In the genomic region with DNA sequence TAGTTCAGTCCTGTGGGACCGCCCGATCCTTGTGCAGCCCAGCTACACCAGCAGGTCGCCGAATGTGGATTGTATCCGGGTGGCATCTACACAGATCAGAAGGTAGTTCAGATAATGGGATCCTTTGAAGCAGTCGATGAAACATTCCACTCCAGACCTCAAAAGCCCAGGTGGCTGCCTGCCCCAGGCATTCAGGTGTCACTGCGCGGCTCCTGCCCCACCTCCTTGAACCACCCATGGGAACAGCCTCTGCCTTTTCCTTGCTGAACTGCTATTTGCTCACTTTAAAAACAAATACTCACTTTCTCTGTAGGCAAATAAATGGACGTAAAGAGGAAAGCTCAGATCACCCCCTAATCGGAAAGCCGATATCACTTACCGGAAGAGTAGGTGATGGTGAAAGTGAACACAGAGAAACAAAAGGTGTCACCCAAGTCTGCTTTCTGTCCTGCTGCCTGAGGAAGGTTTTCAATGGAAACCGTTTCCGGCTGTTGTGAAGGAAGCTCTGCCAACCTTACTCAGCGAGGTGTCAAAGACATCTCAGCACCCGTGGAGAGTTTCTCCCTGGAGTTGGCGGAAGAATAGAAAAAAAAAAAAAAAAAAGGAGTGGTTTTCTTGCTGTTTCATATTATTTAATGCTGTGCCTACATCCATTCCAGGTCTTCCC, we compare ENCODE assay signal across 17 cellular contexts.
A peak's percentile ranks its signal among the peaks of the same experiment; 100 is the strongest.
DNase-seq lines count a peak whose midpoint lies in the region; ATAC-seq and TF ChIP-seq lines count a peak whose summit lies in the region.
"Had no signal": no experiment of that assay in that cellular context is flagged by ENCODE, and none has a peak within 500 bp of the region (broad histone marks: within the 10 kb centered on the region; RNA-seq: fewer than 3 reads in every experiment).

No MANE protein-coding gene starts in this region.

- H3K4me1 ChIP-seq in esophagus squamous epithelium (peaks cover 0 to 31% (median 3%) of the 10 kb centered on the region in 3 donors), upper lobe of left lung (peaks cover 8 to 28% (median 22%) of the 10 kb centered on the region in 4 donors)
- no peaks in the 10 kb centered on the region for H3K4me1 ChIP-seq in CD4-positive, alpha-beta memory T cell (ENCODE audit: insufficient read depth, low read length)

- H3K27me3 Mint-ChIP-seq in CD4-positive, alpha-beta memory T cell, result peaks cover 0 to 1% of the 10 kb centered on the region in 2 donors

- TF ChIP-seq POLR2A in esophagus squamous epithelium (IDR thresholded peaks at IDR 0.05), result no peak
- peak in 1 of 4 donors; percentile 34 for TF ChIP-seq POLR2A in upper lobe of left lung (IDR thresholded peaks at IDR 0.05)

- H3K27me3 ChIP-seq in esophagus squamous epithelium (no peaks in the 10 kb centered on the region), upper lobe of left lung (no peaks in the 10 kb centered on the region)
- H3K27me3 ChIP-seq in CD4-positive, alpha-beta memory T cell (ENCODE audit: insufficient read depth, low read length), result no peaks in the 10 kb centered on the region
- H3K27me3 ChIP-seq: ovary, SJSA1 had no signal

- POLR2A ChIA-PET in CD4-positive, alpha-beta memory T cell (lab: Charles Lee; ENCODE audit: partially characterized antibody), result no interaction called here

- no peak overlapping the region for H3K4me3 Mint-ChIP-seq in CD4-positive, alpha-beta memory T cell
- H3K4me3 Mint-ChIP-seq: stimulated activated naive CD8-positive, alpha-beta T cell treated with anti-CD3 and anti-CD28 coated beads, Interleukin-15, amount 100 ng/mL, for 72 hours had no signal

- intact Hi-C loops in esophagus squamous epithelium (cut with DNase I), result no loop called here
- intact Hi-C loops in CD4-positive, alpha-beta memory T cell (cut with micrococcal nuclease), result no loop called here

- peaks cover 0 to 6% (median 6%) of the 10 kb centered on the region in 3 donors for H3K9me3 ChIP-seq in esophagus squamous epithelium
- H3K9me3 ChIP-seq in upper lobe of left lung, result peaks cover 0 to 7% (median 3%) of the 10 kb centered on the region in 4 donors
- peaks cover 0 to 4% of the 10 kb centered on the region in 2 donors for H3K9me3 ChIP-seq in CD4-positive, alpha-beta memory T cell (ENCODE audit: control insufficient read depth in 1 of 2, low read length in 2 of 2)
- H3K9me3 ChIP-seq: ovary, SJSA1 had no signal

- DNase-seq in NCI-H2081 (lab: John Stamatoyannopoulos, UW), result peak; percentile 19 to 34
- DNase-seq in NCI-H2081 treated with DMSO at 0.1 percent for 48 hours (lab: John Stamatoyannopoulos, UW), result no peak
- peak; percentile 95 for DNase-seq in NCI-H69 (lab: John Stamatoyannopoulos, UW)
- no peak for DNase-seq in esophagus squamous epithelium (lab: John Stamatoyannopoulos, UW)
- DNase-seq in upper lobe of left lung, result peak in 1 of 2 donors; percentile 66
- DNase-seq in stimulated activated naive CD4-positive, alpha-beta T cell treated with Interleukin-2 at 50 U/mL for 16 hours (lab: John Stamatoyannopoulos, UW), result no peak
- DNase-seq in CD4-positive, alpha-beta memory T cell, result no peak
- DNase-seq: activated CD4-positive, alpha-beta T cell treated with anti-CD3 and anti-CD28 coated beads, Interleukin-2, amount 50 U/mL, for 48 hours; GF-D8; head of caudate nucleus; NCI-H1930; ovary; stimulated activated naive CD8-positive, alpha-beta T cell treated with anti-CD3 and anti-CD28 coated beads, Interleukin-15, amount 100 ng/mL, for 72 hours had no signal

- H3K9me3 Mint-ChIP-seq in CD4-positive, alpha-beta memory T cell, result peaks cover 0 to 35% (median 11%) of the 10 kb centered on the region in 8 donors

- 37 to 63% methylated on average over 15 to 17 of the region's 17 CpGs for WGBS in esophagus squamous epithelium, 2 donors
- WGBS in upper lobe of left lung, 2 donors, result 47 to 59% methylated on average over 12 to 17 of the region's 17 CpGs

- peak; percentile 39 to 81 for ATAC-seq in upper lobe of left lung (ENCODE audit: low FRiP score in 2 of 2)
- no peak for ATAC-seq in HG03571 (IDR thresholded peaks at IDR 0.05; ENCODE audit: unreplicated experiment)
- ATAC-seq: stimulated activated naive CD8-positive, alpha-beta T cell treated with anti-CD3 and anti-CD28 coated beads, Interleukin-15, amount 100 ng/mL, for 72 hours had no signal

- H3K36me3 Mint-ChIP-seq in CD4-positive, alpha-beta memory T cell, result peaks cover 0 to 2% of the 10 kb centered on the region in 2 donors

- H3K27ac Mint-ChIP-seq in CD4-positive, alpha-beta memory T cell, result no peak overlapping the region
- H3K27ac Mint-ChIP-seq: stimulated activated naive CD8-positive, alpha-beta T cell treated with anti-CD3 and anti-CD28 coated beads, Interleukin-15, amount 100 ng/mL, for 72 hours had no signal

- no peaks in the 10 kb centered on the region for H3K36me3 ChIP-seq in esophagus squamous epithelium
- H3K36me3 ChIP-seq in upper lobe of left lung, result no peaks in the 10 kb centered on the region
- no peaks in the 10 kb centered on the region for H3K36me3 ChIP-seq in CD4-positive, alpha-beta memory T cell (ENCODE audit: insufficient read depth, low read length)
- H3K36me3 ChIP-seq: ovary, SJSA1 had no signal

- H3K4me1 Mint-ChIP-seq in CD4-positive, alpha-beta memory T cell, result no peaks in the 10 kb centered on the region
- H3K4me1 Mint-ChIP-seq: stimulated activated naive CD8-positive, alpha-beta T cell treated with anti-CD3 and anti-CD28 coated beads, Interleukin-15, amount 100 ng/mL, for 72 hours had no signal

- CTCF ChIA-PET in CD4-positive, alpha-beta memory T cell (lab: Charles Lee; ENCODE audit: partially characterized antibody), result no interaction called here

- peak overlapping the region in 3 of 4 donors; percentile 2 to 32 (median 31) for H3K27ac ChIP-seq in esophagus squamous epithelium
- H3K27ac ChIP-seq in upper lobe of left lung, result peak overlapping the region; percentile 59 to 81 (median 66)
- H3K27ac ChIP-seq in CD4-positive, alpha-beta memory T cell (ENCODE audit: low read depth, low read length), result no peak overlapping the region
- H3K27ac ChIP-seq: epithelial cell of prostate, HL-60, ovary, SJSA1 had no signal

- TF ChIP-seq EP300 in upper lobe of left lung (IDR thresholded peaks at IDR 0.05), result no peak

- no peak overlapping the region for H3K4me3 ChIP-seq in esophagus squamous epithelium
- peak overlapping the region in 1 of 4 donors; percentile 1 for H3K4me3 ChIP-seq in upper lobe of left lung
- no peak overlapping the region for H3K4me3 ChIP-seq in CD4-positive, alpha-beta memory T cell (ENCODE audit: low read length in 2 of 2)
- H3K4me3 ChIP-seq: ovary, SJSA1 had no signal

- TF ChIP-seq CTCF in esophagus squamous epithelium (IDR thresholded peaks at IDR 0.05) (no peak), upper lobe of left lung (IDR thresholded peaks at IDR 0.05) (no peak)

Comparison
In these comparisons a context has a peak if more than half of its experiments do, and no peak if none do; other contexts are left out.
1. DNase-seq: peak in NCI-H2081 (2 of 2) and NCI-H69 (single experiment); none in NCI-H2081 treated with DMSO at 0.1 percent for 48 hours (single experiment), esophagus squamous epithelium (single experiment), stimulated activated naive CD4-positive, alpha-beta T cell treated with Interleukin-2 at 50 U/mL for 16 hours (single experiment) and CD4-positive, alpha-beta memory T cell (0 of 5).